Comparison of ENCODE assay signal across 8 cellular contexts in genomic region chr19:4589579-4590410, GRCh38. TPM values are rescaled to one million over a fixed set of nuclear protein-coding genes. Genes with fewer than 3 reads are reported as not detected.
A peak's percentile ranks its signal among the peaks of the same experiment; 100 is the strongest.
DNase-seq lines count a peak whose midpoint lies in the region; ATAC-seq and TF ChIP-seq lines count a peak whose summit lies in the region.

No MANE protein-coding gene starts in this region.

- TF ChIP-seq CTCF in PC-9 (conservative IDR thresholded peaks at IDR 0.05): peak; percentile 50; the same call in 1 of the 2 replicates
- TF ChIP-seq CTCF in fibroblast of pulmonary artery (IDR thresholded peaks at IDR 0.05; ENCODE audit: low read length, missing control alignments): peak; percentile 47
- TF ChIP-seq CTCF in thyroid gland (IDR thresholded peaks at IDR 0.05): peak in 3 of 6 experiments; percentile 11 to 21 (median 20)

- no peaks in the 10 kb centered on the region for H3K9me2 ChIP-seq in PC-9 (ENCODE audit: insufficient read depth)

- peaks cover 70% of the 10 kb centered on the region for H3K27me3 Mint-ChIP-seq in activated T-cell treated with anti-CD3 and anti-CD28 coated beads, Interleukin-2, amount 50 U/mL, for 72 hours (ENCODE audit: low read depth)
- H3K27me3 Mint-ChIP-seq in activated T-cell treated with anti-CD3 and anti-CD28 coated beads, Interleukin-2, amount 50 U/mL, for 24 hours: peaks cover 69% of the 10 kb centered on the region

- ATAC-seq in activated T-cell treated with anti-CD3 and anti-CD28 coated beads, Interleukin-2, amount 50 U/mL, for 72 hours (replicated peaks in 1 of 2): peak; percentile 53 to 62
- ATAC-seq in stimulated activated effector memory CD8-positive, alpha-beta T cell treated with anti-CD3 and anti-CD28 coated beads, Interleukin-12 subunit alpha, Interleukin-12 subunit beta, amount 100 ng/mL, for 72 hours: peak; percentile 74

- CTCF ChIA-PET in PC-9 (lab: Charles Lee): no interaction called here

- H3K4me1 ChIP-seq in PC-9 (replicated peaks; ENCODE audit: insufficient read depth) (no peaks in the 10 kb centered on the region), thyroid gland (peaks cover 0 to under 1% of the 10 kb centered on the region in 2 donors)

- H3K79me2 ChIP-seq in PC-9 (ENCODE audit: low read depth): no peaks in the 10 kb centered on the region

- H3F3A ChIP-seq in PC-9 (ENCODE audit: insufficient read depth, low read depth): no peaks in the 10 kb centered on the region

- POLR2A ChIA-PET in PC-9 (lab: Charles Lee; ENCODE audit: unreplicated experiment): no interaction called here

- no peak overlapping the region for H3K4me2 ChIP-seq in PC-9

- no peaks in the 10 kb centered on the region for H3K4me1 Mint-ChIP-seq in activated T-cell treated with anti-CD3 and anti-CD28 coated beads, Interleukin-2, amount 50 U/mL, for 72 hours (ENCODE audit: low read depth)
- no peaks in the 10 kb centered on the region for H3K4me1 Mint-ChIP-seq in activated T-cell treated with anti-CD3 and anti-CD28 coated beads, Interleukin-2, amount 50 U/mL, for 24 hours (ENCODE audit: low read depth)
- H3K4me1 Mint-ChIP-seq in stimulated activated effector memory CD8-positive, alpha-beta T cell treated with anti-CD3 and anti-CD28 coated beads, Interleukin-12 subunit alpha, Interleukin-12 subunit beta, amount 100 ng/mL, for 72 hours: no peaks in the 10 kb centered on the region

- H3K27ac ChIP-seq in PC-9 (no peak overlapping the region), thyroid gland (no peak overlapping the region)

- H3K9me3 Mint-ChIP-seq in activated T-cell treated with anti-CD3 and anti-CD28 coated beads, Interleukin-2, amount 50 U/mL, for 72 hours: no peaks in the 10 kb centered on the region
- H3K9me3 Mint-ChIP-seq in activated T-cell treated with anti-CD3 and anti-CD28 coated beads, Interleukin-2, amount 50 U/mL, for 24 hours: no peaks in the 10 kb centered on the region
- H3K9me3 Mint-ChIP-seq in stimulated activated effector memory CD8-positive, alpha-beta T cell treated with anti-CD3 and anti-CD28 coated beads, Interleukin-12 subunit alpha, Interleukin-12 subunit beta, amount 100 ng/mL, for 72 hours: no peaks in the 10 kb centered on the region

- no TSS peak for BruUV-seq in PC-9 (replicated peaks; lab: Mats Ljungman, UMichigan)

- H3K36me3 ChIP-seq in PC-9 (ENCODE audit: low read depth) (no peaks in the 10 kb centered on the region), thyroid gland (no peaks in the 10 kb centered on the region)

- H3K4me3 ChIP-seq in PC-9 (no peak overlapping the region), fibroblast of pulmonary artery (replicated peaks; ENCODE audit: low read depth, low read length) (no peak overlapping the region), thyroid gland (replicated peaks in 1 of 3) (no peak overlapping the region)

- H3K9me3 ChIP-seq in PC-9 (ENCODE audit: insufficient read depth, low read depth) (no peaks in the 10 kb centered on the region), thyroid gland (no peaks in the 10 kb centered on the region)

- intact Hi-C loops in PC-9 (cut with micrococcal nuclease; ENCODE audit: unreplicated experiment): no loop called here
- intact Hi-C loops in thyroid gland (cut with DNase I): no loop called here

- H2AFZ ChIP-seq in PC-9: no peak overlapping the region

- no peak overlapping the region for H3K27ac Mint-ChIP-seq in activated T-cell treated with anti-CD3 and anti-CD28 coated beads, Interleukin-2, amount 50 U/mL, for 72 hours
- no peak overlapping the region for H3K27ac Mint-ChIP-seq in activated T-cell treated with anti-CD3 and anti-CD28 coated beads, Interleukin-2, amount 50 U/mL, for 24 hours
- H3K27ac Mint-ChIP-seq in stimulated activated effector memory CD8-positive, alpha-beta T cell treated with anti-CD3 and anti-CD28 coated beads, Interleukin-12 subunit alpha, Interleukin-12 subunit beta, amount 100 ng/mL, for 72 hours: no peak overlapping the region

- no peak overlapping the region for H3K4me3 Mint-ChIP-seq in activated T-cell treated with anti-CD3 and anti-CD28 coated beads, Interleukin-2, amount 50 U/mL, for 72 hours
- no peak overlapping the region for H3K4me3 Mint-ChIP-seq in activated T-cell treated with anti-CD3 and anti-CD28 coated beads, Interleukin-2, amount 50 U/mL, for 24 hours
- no peak overlapping the region for H3K4me3 Mint-ChIP-seq in stimulated activated effector memory CD8-positive, alpha-beta T cell treated with anti-CD3 and anti-CD28 coated beads, Interleukin-12 subunit alpha, Interleukin-12 subunit beta, amount 100 ng/mL, for 72 hours

- 63 to 68% methylated on average over 11 of the region's 11 CpGs for WGBS in thyroid gland, 2 donors

- no peak for TF ChIP-seq POLR2A in thyroid gland (IDR thresholded peaks at IDR 0.05)

- H3K36me3 Mint-ChIP-seq in activated T-cell treated with anti-CD3 and anti-CD28 coated beads, Interleukin-2, amount 50 U/mL, for 72 hours (ENCODE audit: insufficient read depth in 2 of 2): no peaks in the 10 kb centered on the region
- H3K36me3 Mint-ChIP-seq in activated T-cell treated with anti-CD3 and anti-CD28 coated beads, Interleukin-2, amount 50 U/mL, for 24 hours (ENCODE audit: low read depth): no peaks in the 10 kb centered on the region
- no peaks in the 10 kb centered on the region for H3K36me3 Mint-ChIP-seq in stimulated activated effector memory CD8-positive, alpha-beta T cell treated with anti-CD3 and anti-CD28 coated beads, Interleukin-12 subunit alpha, Interleukin-12 subunit beta, amount 100 ng/mL, for 72 hours

- peak; percentile 23 to 44 for DNase-seq in activated T-cell treated with anti-CD3 and anti-CD28 coated beads, Interleukin-2, amount 50 U/mL, for 72 hours
- DNase-seq in activated T-cell treated with anti-CD3 and anti-CD28 coated beads, Interleukin-2, amount 50 U/mL, for 24 hours: no peak
- no peak for DNase-seq in PC-9
- DNase-seq in fibroblast of pulmonary artery (ENCODE audit: low read depth): no peak
- no peak for DNase-seq in stimulated activated effector memory CD8-positive, alpha-beta T cell treated with anti-CD3 and anti-CD28 coated beads, Interleukin-12 subunit alpha, Interleukin-12 subunit beta, amount 100 ng/mL, for 72 hours (ENCODE audit: low spot score in 2 of 2)
- DNase-seq in thyroid gland: no peak
- DNase-seq in putamen (ENCODE audit: low spot score): no peak
- no peak for DNase-seq in medulla oblongata (ENCODE audit: extremely low spot score)

- H3K27me3 ChIP-seq in PC-9 (ENCODE audit: insufficient read depth, low read depth) (peaks cover 8% of the 10 kb centered on the region), thyroid gland (peaks cover 3% of the 10 kb centered on the region)

- no peaks in the 10 kb centered on the region for H4K20me1 ChIP-seq in PC-9 (ENCODE audit: insufficient read depth)

RNA-seq across cellular contexts. Expression of gene SEMA6B, which starts 30.3 kb away (rescaled TPM):
- total RNA-seq in activated T-cell treated with anti-CD3 and anti-CD28 coated beads, Interleukin-2, amount 50 U/mL, for 72 hours: under 1 TPM; 0.05 to 0.19 TPM
- total RNA-seq in PC-9 (2021) (3.3 and 5.0 TPM in 2 replicates), thyroid gland (1 to 10 TPM; 1.2 to 9.1 (median 4.2) TPM)

RNA-seq across cellular contexts. Expression of gene TNFAIP8L1, which starts 49.5 kb away (rescaled TPM):
- 10 to 100 TPM; 22.1 to 25.7 TPM for total RNA-seq in activated T-cell treated with anti-CD3 and anti-CD28 coated beads, Interleukin-2, amount 50 U/mL, for 72 hours
- total RNA-seq in PC-9 (2021) (17.8 and 18.6 TPM in 2 replicates), thyroid gland (1 to 10 TPM; 3.8 to 9.5 (median 7.8) TPM)

RNA-seq across cellular contexts. Expression of gene LRG1, which starts 50.0 kb away (rescaled TPM):
- total RNA-seq in activated T-cell treated with anti-CD3 and anti-CD28 coated beads, Interleukin-2, amount 50 U/mL, for 72 hours: 1 to 10 TPM in 1 of 2 donors, under 1 TPM in 1; 0.67 to 2.3 TPM
- total RNA-seq in PC-9 (2021) (22.0 and 25.6 TPM in 2 replicates), thyroid gland (1 to 10 TPM in 2 of 4 donors, under 1 TPM in 1, not detected in 1; 0.56 to 2.7 (median 2.0) TPM)

RNA-seq across cellular contexts. Expression of gene PLIN5, which starts 54.8 kb away (rescaled TPM):
- under 1 TPM; 0.24 to 0.81 TPM for total RNA-seq in activated T-cell treated with anti-CD3 and anti-CD28 coated beads, Interleukin-2, amount 50 U/mL, for 72 hours
- total RNA-seq in PC-9 (2021) (4.3 and 4.4 TPM in 2 replicates), thyroid gland (10 to 100 TPM in 1 of 4 donors, 1 to 10 TPM in 3; 4.1 to 12.1 (median 7.8) TPM)

Comparison
In these comparisons a context has a peak if more than half of its experiments do, and no peak if none do; other contexts are left out.
1. DNase-seq: peak in activated T-cell treated with anti-CD3 and anti-CD28 coated beads, Interleukin-2, amount 50 U/mL, for 72 hours (2 of 2); none in activated T-cell treated with anti-CD3 and anti-CD28 coated beads, Interleukin-2, amount 50 U/mL, for 24 hours (single experiment), PC-9 (0 of 2), fibroblast of pulmonary artery (single experiment), stimulated activated effector memory CD8-positive, alpha-beta T cell treated with anti-CD3 and anti-CD28 coated beads, Interleukin-12 subunit alpha, Interleukin-12 subunit beta, amount 100 ng/mL, for 72 hours (0 of 2), thyroid gland (0 of 2), putamen (single experiment) and medulla oblongata (single experiment).